ENCODE assay signal across 15 cellular contexts in genomic region chr17:70621593-70621992, GRCh38.
DNase-seq lines count a peak whose midpoint lies in the region; ATAC-seq lines count a peak whose summit lies in the region.
"Had no signal": no experiment of that assay in that cellular context is flagged by ENCODE, and none has a peak within 500 bp of the region (broad histone marks: within the 10 kb centered on the region; RNA-seq: fewer than 3 reads in every experiment).

No MANE protein-coding gene starts in this region.

- no peak overlapping the region for H3K27ac ChIP-seq in right cardiac atrium (ENCODE audit: low read length)
- H3K27ac ChIP-seq in temporal lobe (ENCODE audit: low read depth, low read length), result peak overlapping the region; percentile 86
- no peak overlapping the region for H3K27ac ChIP-seq in effector memory CD4-positive, alpha-beta T cell (ENCODE audit: insufficient read depth, low read length, poor library complexity, severe bottlenecking)
- H3K27ac ChIP-seq: esophagus squamous epithelium, HL-60, vagina had no signal

- H3K4me1 ChIP-seq in right cardiac atrium (ENCODE audit: control insufficient read depth, insufficient read depth, low read length), result no peaks in the 10 kb centered on the region
- no peaks in the 10 kb centered on the region for H3K4me1 ChIP-seq in effector memory CD4-positive, alpha-beta T cell (ENCODE audit: control insufficient read depth, insufficient read depth, low read length, poor library complexity, severe bottlenecking)
- H3K4me1 ChIP-seq: vagina had no signal

- no peaks in the 10 kb centered on the region for H3K27me3 ChIP-seq in right cardiac atrium (ENCODE audit: control insufficient read depth, insufficient read depth)
- H3K27me3 ChIP-seq in effector memory CD4-positive, alpha-beta T cell (replicated peaks; ENCODE audit: control insufficient read depth, insufficient read depth, low read length, poor library complexity, severe bottlenecking), result no peaks in the 10 kb centered on the region
- H3K27me3 ChIP-seq: esophagus squamous epithelium, vagina had no signal

- H3K36me3 ChIP-seq in effector memory CD4-positive, alpha-beta T cell (ENCODE audit: control insufficient read depth, insufficient read depth, low read length), result no peaks in the 10 kb centered on the region
- H3K36me3 ChIP-seq: esophagus squamous epithelium, vagina had no signal

- intact Hi-C loops in Right ventricle myocardium superior (cut with DNase I) (loop anchor here (10.0 kb wide), 3 partner anchors 457 to 1097 kb away; partner anchors contain the start of gene KCNJ2), right cardiac atrium (cut with DNase I) (loop anchor here in 3 of 4 donors (10.0 kb wide), 2 partner anchors 477 to 1057 kb away; no protein-coding TSS in a partner anchor)

- no peak overlapping the region for H3K4me3 ChIP-seq in right cardiac atrium (ENCODE audit: low read length)
- no peak overlapping the region for H3K4me3 ChIP-seq in effector memory CD4-positive, alpha-beta T cell (ENCODE audit: insufficient read depth, low read depth, low read length, poor library complexity, severe bottlenecking)
- H3K4me3 ChIP-seq: esophagus squamous epithelium, GM23338, vagina had no signal

- no peaks in the 10 kb centered on the region for H3K9me3 ChIP-seq in right cardiac atrium (ENCODE audit: control insufficient read depth, low read length)
- no peaks in the 10 kb centered on the region for H3K9me3 ChIP-seq in effector memory CD4-positive, alpha-beta T cell (ENCODE audit: control insufficient read depth, low read length)
- H3K9me3 ChIP-seq: esophagus squamous epithelium, vagina had no signal

- DNase-seq in Right ventricle myocardium superior, result no peak
- no peak for DNase-seq in right cardiac atrium
- peak; percentile 12 for DNase-seq in amniotic epithelial cell (ENCODE audit: low read depth)
- peak; percentile 39 for DNase-seq in iris pigment epithelial cell (ENCODE audit: low read depth)
- DNase-seq in NCI-H2081 treated with DMSO at 0.1 percent for 48 hours (lab: John Stamatoyannopoulos, UW), result no peak
- DNase-seq in effector memory CD4-positive, alpha-beta T cell, result no peak
- DNase-seq: DMS79; esophagus squamous epithelium; stimulated activated CD4-positive, alpha-beta T cell treated with anti-CD3 and anti-CD28 coated beads, Interleukin-4, amount 100 ng/mL, for 24 hours had no signal

- ATAC-seq in Right ventricle myocardium superior (ENCODE audit: poor library complexity) (peak; percentile 83), right cardiac atrium (no peak), HG02870 (IDR thresholded peaks at IDR 0.05; ENCODE audit: unreplicated experiment) (no peak)
- ATAC-seq: stimulated activated memory B cell treated with anti-CD40 and anti-IgM and Interleukin-4, amounts not matched to agents 10 μg/mL and 1 μg/mL and 100 μg/mL, for 72 hours had no signal

- 49% methylated on average over 5 of the region's 5 CpGs for WGBS in right cardiac atrium

Comparison
In these comparisons a context has a peak if more than half of its experiments do, and no peak if none do; other contexts are left out.
1. DNase-seq: peak in amniotic epithelial cell (single experiment) and iris pigment epithelial cell (single experiment); none in Right ventricle myocardium superior (single experiment), right cardiac atrium (0 of 3), NCI-H2081 treated with DMSO at 0.1 percent for 48 hours (single experiment) and effector memory CD4-positive, alpha-beta T cell (0 of 3).